8 cellular contexts compared by ENCODE assay signal in the genomic region with DNA sequence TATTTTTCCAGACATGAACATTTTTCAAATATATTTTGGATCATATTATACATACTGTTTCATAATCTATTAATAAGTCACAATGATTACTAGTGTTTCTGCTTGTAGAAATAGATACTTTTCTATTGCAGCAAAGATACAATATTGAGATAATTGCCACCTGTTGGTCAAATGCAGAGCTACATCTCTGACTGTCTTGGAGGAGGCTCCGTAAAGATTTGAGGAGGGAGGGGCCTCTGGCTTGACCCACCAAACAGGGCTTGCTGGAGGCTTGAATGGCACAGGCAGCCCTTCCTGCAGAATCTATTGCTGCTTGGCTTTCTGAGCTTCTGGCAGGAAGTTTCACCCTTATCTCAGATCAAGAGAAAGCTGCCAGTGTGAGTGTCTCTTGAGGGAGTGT.
A peak's percentile ranks its signal among the peaks of the same experiment; 100 is the strongest.
DNase-seq lines count a peak whose midpoint lies in the region; ATAC-seq, FAIRE-seq and TF ChIP-seq lines count a peak whose summit lies in the region.

No MANE protein-coding gene starts in this region.

- H3K27ac ChIP-seq in KMS-11 (no peak overlapping the region), pancreas (no peak overlapping the region)

- no peak overlapping the region for H3K4me2 ChIP-seq in KMS-11

- H3K27ac Mint-ChIP-seq in activated CD4-positive, alpha-beta T cell treated with anti-CD3 and anti-CD28 coated beads, Interleukin-2, amount 10 ng/mL, durations not matched to agents 24 days and 14 days, result no peak overlapping the region

- no peaks in the 10 kb centered on the region for H3K9me3 Mint-ChIP-seq in activated CD4-positive, alpha-beta T cell treated with anti-CD3 and anti-CD28 coated beads, Interleukin-2, amount 10 ng/mL, durations not matched to agents 24 days and 14 days

- DNase-seq in ELF-1 (ENCODE audit: low read depth, low spot score) (peak; percentile 81), fibroblast of the aortic adventitia (ENCODE audit: low read depth) (peak; percentile 51), pancreas (peak in 2 of 6 donors; percentile 9 to 16), NCI-H774 (lab: John Stamatoyannopoulos, UW) (no peak)
- peak; percentile 75 for DNase-seq in activated CD4-positive, alpha-beta T cell treated with anti-CD3 and anti-CD28 coated beads, Interleukin-2, amount 10 ng/mL, durations not matched to agents 24 days and 14 days

- H3K4me3 ChIP-seq in KMS-11 (IDR thresholded peaks at IDR 0.05; ENCODE audit: insufficient read depth, low read depth, low read length) (no peak overlapping the region), fibroblast of the aortic adventitia (ENCODE audit: low read depth, low read length) (no peak overlapping the region), pancreas (no peak overlapping the region)

- H3K27me3 ChIP-seq in KMS-11 (ENCODE audit: insufficient read depth, low read depth) (no peaks in the 10 kb centered on the region), pancreas (no peaks in the 10 kb centered on the region)

- H2AFZ ChIP-seq in KMS-11 (ENCODE audit: low read depth), result no peak overlapping the region

- H3K79me2 ChIP-seq in KMS-11 (ENCODE audit: insufficient read depth, low read depth), result no peaks in the 10 kb centered on the region

- WGBS in pancreas, 2 donors, result 0% methylated on average over 1 of the region's 1 CpG

- peak; percentile 67 for FAIRE-seq in pancreas (lab: Jason Lieb, UNC)

- H3K4me3 Mint-ChIP-seq in activated CD4-positive, alpha-beta T cell treated with anti-CD3 and anti-CD28 coated beads, Interleukin-2, amount 10 ng/mL, durations not matched to agents 24 days and 14 days, result no peak overlapping the region

- no peaks in the 10 kb centered on the region for H3K36me3 Mint-ChIP-seq in activated CD4-positive, alpha-beta T cell treated with anti-CD3 and anti-CD28 coated beads, Interleukin-2, amount 10 ng/mL, durations not matched to agents 24 days and 14 days (ENCODE audit: low read depth)

- H3K36me3 ChIP-seq in KMS-11 (ENCODE audit: insufficient read depth) (no peaks in the 10 kb centered on the region), pancreas (no peaks in the 10 kb centered on the region)

- H3K27me3 Mint-ChIP-seq in activated CD4-positive, alpha-beta T cell treated with anti-CD3 and anti-CD28 coated beads, Interleukin-2, amount 10 ng/mL, durations not matched to agents 24 days and 14 days, result peaks cover 6% of the 10 kb centered on the region

- peaks cover 3% of the 10 kb centered on the region for H3K4me1 Mint-ChIP-seq in activated CD4-positive, alpha-beta T cell treated with anti-CD3 and anti-CD28 coated beads, Interleukin-2, amount 10 ng/mL, durations not matched to agents 24 days and 14 days

- TF ChIP-seq CTCF in KMS-11 (conservative IDR thresholded peaks at IDR 0.05; ENCODE audit: low read depth, low read length) (peak; percentile 62), fibroblast of the aortic adventitia (IDR thresholded peaks at IDR 0.05; ENCODE audit: insufficient read depth, low read length) (peak; percentile 49), pancreas (IDR thresholded peaks at IDR 0.05) (peak in 3 of 4 donors; percentile 11 to 32 (median 25))

- ATAC-seq in GM21390 (IDR thresholded peaks at IDR 0.05; ENCODE audit: unreplicated experiment), result peak; percentile 77
- ATAC-seq in pancreas, result peak in 3 of 4 donors; percentile 60 to 79 (median 72)
- ATAC-seq in HG03039 (IDR thresholded peaks at IDR 0.05; ENCODE audit: unreplicated experiment), result no peak

- no peaks in the 10 kb centered on the region for H3K9me3 ChIP-seq in pancreas

- H4K20me1 ChIP-seq in KMS-11 (ENCODE audit: insufficient read depth), result no peaks in the 10 kb centered on the region

- H3K4me1 ChIP-seq in KMS-11 (ENCODE audit: low read depth, poor library complexity, severe bottlenecking) (no peaks in the 10 kb centered on the region), pancreas (no peaks in the 10 kb centered on the region)

- no peak overlapping the region for H3K9ac ChIP-seq in KMS-11

- intact Hi-C loops in activated CD4-positive, alpha-beta T cell treated with anti-CD3 and anti-CD28 coated beads, Interleukin-2, amount 10 ng/mL, durations not matched to agents 24 days and 14 days (cut with micrococcal nuclease), result loop anchor here (2.0 to 5.0 kb wide), 2 partner anchors 44 to 162 kb away; no protein-coding TSS in a partner anchor
- intact Hi-C loops in pancreas (cut with DNase I), result no loop called here
